ENCODE assay signal across 1 cellular context in the genomic region with DNA sequence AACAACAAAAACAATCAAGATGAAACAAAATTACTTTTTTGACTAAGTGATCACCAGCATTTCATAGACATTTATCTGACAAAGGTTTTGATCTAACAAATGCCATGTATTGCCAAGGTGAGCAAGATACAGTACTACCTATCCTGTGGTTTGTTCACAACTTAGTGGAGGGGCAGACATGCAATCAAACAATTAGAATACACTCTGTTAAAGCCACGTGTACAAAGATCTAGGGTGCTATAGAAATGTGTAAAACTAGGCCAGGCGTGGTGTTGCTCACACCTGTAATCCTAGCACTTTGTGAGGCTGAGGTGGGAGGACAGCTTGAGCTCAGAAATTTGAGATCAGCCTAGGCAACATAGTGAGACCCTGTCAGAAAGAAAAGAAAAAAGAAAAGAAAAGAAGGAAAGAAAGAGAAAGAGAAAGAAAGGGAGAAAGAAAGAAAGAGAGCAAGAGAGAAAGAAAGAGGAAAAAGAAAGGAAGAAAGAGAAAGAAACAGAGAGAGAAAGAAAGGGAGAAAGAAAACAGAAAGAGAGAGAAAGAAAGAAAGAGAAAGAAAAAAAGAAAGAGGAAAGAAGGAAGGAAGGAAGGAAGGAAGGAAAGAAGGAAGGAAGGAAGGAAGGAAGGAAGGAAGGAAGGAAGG.
A peak's percentile ranks its signal among the peaks of the same experiment; 100 is the strongest.
TF ChIP-seq lines count a peak whose summit lies in the region.

No MANE protein-coding gene starts in this region.

TF ChIP-seq in K562, 482 proteins besides CTCF, POLR2A, EP300 and RAD21 (continued from another document):
- TF ChIP-seq, protein P1, sequence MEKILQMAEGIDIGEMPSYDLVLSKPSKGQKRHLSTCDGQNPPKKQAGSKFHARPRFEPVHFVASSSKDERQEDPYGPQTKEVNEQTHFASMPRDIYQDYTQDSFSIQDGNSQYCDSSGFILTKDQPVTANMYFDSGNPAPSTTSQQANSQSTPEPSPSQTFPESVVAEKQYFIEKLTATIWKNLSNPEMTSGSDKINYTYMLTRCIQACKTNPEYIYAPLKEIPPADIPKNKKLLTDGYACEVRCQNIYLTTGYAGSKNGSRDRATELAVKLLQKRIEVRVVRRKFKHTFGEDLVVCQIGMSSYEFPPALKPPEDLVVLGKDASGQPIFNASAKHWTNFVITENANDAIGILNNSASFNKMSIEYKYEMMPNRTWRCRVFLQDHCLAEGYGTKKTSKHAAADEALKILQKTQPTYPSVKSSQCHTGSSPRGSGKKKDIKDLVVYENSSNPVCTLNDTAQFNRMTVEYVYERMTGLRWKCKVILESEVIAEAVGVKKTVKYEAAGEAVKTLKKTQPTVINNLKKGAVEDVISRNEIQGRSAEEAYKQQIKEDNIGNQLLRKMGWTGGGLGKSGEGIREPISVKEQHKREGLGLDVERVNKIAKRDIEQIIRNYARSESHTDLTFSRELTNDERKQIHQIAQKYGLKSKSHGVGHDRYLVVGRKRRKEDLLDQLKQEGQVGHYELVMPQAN (IDR thresholded peaks at IDR 0.05; ENCODE audit: borderline replicate concordance): peak; percentile 47
- TF ChIP-seq, protein P2, sequence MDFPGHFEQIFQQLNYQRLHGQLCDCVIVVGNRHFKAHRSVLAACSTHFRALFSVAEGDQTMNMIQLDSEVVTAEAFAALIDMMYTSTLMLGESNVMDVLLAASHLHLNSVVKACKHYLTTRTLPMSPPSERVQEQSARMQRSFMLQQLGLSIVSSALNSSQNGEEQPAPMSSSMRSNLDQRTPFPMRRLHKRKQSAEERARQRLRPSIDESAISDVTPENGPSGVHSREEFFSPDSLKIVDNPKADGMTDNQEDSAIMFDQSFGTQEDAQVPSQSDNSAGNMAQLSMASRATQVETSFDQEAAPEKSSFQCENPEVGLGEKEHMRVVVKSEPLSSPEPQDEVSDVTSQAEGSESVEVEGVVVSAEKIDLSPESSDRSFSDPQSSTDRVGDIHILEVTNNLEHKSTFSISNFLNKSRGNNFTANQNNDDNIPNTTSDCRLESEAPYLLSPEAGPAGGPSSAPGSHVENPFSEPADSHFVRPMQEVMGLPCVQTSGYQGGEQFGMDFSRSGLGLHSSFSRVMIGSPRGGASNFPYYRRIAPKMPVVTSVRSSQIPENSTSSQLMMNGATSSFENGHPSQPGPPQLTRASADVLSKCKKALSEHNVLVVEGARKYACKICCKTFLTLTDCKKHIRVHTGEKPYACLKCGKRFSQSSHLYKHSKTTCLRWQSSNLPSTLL (IDR thresholded peaks at IDR 0.05): peak; percentile 64; the same call in 1 of the 2 replicates
- TF ChIP-seq, protein P3, sequence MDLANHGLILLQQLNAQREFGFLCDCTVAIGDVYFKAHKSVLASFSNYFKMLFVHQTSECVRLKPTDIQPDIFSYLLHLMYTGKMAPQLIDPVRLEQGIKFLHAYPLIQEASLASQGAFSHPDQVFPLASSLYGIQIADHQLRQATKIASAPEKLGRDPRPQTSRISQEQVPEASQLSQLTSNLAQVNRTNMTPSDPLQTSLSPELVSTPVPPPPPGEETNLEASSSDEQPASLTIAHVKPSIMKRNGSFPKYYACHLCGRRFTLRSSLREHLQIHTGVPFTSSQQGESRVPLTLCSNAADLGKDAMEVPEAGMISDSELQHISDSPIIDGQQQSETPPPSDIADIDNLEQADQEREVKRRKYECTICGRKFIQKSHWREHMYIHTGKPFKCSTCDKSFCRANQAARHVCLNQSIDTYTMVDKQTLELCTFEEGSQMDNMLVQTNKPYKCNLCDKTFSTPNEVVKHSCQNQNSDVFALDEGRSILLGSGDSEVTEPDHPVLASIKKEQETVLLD (IDR thresholded peaks at IDR 0.05): peak; percentile 65
- peak; percentile 44; the same call in 1 of the 2 replicates for TF ChIP-seq PHB2 (IDR thresholded peaks at IDR 0.05; ENCODE audit: low read depth)
- TF ChIP-seq NCOA4 (IDR thresholded peaks at IDR 0.05; ENCODE audit: partially characterized antibody): peak; percentile 22
- 0 out of 2 replicates have a peak, but pooled peaks have one; percentile 30 for TF ChIP-seq ZNF589 (CRISPR knock-in tag; IDR thresholded peaks at IDR 0.05; ENCODE audit: low read depth)
- TF ChIP-seq, protein P4, sequence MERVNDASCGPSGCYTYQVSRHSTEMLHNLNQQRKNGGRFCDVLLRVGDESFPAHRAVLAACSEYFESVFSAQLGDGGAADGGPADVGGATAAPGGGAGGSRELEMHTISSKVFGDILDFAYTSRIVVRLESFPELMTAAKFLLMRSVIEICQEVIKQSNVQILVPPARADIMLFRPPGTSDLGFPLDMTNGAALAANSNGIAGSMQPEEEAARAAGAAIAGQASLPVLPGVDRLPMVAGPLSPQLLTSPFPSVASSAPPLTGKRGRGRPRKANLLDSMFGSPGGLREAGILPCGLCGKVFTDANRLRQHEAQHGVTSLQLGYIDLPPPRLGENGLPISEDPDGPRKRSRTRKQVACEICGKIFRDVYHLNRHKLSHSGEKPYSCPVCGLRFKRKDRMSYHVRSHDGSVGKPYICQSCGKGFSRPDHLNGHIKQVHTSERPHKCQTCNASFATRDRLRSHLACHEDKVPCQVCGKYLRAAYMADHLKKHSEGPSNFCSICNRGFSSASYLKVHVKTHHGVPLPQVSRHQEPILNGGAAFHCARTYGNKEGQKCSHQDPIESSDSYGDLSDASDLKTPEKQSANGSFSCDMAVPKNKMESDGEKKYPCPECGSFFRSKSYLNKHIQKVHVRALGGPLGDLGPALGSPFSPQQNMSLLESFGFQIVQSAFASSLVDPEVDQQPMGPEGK (CRISPR knock-in tag; IDR thresholded peaks at IDR 0.05; ENCODE audit: borderline replicate concordance): no peak
- TF ChIP-seq, protein P5, sequence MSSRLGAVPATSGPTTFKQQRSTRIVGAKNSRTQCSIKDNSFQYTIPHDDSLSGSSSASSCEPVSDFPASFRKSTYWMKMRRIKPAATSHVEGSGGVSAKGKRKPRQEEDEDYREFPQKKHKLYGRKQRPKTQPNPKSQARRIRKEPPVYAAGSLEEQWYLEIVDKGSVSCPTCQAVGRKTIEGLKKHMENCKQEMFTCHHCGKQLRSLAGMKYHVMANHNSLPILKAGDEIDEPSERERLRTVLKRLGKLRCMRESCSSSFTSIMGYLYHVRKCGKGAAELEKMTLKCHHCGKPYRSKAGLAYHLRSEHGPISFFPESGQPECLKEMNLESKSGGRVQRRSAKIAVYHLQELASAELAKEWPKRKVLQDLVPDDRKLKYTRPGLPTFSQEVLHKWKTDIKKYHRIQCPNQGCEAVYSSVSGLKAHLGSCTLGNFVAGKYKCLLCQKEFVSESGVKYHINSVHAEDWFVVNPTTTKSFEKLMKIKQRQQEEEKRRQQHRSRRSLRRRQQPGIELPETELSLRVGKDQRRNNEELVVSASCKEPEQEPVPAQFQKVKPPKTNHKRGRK (tag; IDR thresholded peaks at IDR 0.05): peak; percentile 99
- TF ChIP-seq EHMT2 (IDR thresholded peaks at IDR 0.05): 0 out of 2 replicates have a peak, but pooled peaks have one; percentile 33
- TF ChIP-seq, protein P6, sequence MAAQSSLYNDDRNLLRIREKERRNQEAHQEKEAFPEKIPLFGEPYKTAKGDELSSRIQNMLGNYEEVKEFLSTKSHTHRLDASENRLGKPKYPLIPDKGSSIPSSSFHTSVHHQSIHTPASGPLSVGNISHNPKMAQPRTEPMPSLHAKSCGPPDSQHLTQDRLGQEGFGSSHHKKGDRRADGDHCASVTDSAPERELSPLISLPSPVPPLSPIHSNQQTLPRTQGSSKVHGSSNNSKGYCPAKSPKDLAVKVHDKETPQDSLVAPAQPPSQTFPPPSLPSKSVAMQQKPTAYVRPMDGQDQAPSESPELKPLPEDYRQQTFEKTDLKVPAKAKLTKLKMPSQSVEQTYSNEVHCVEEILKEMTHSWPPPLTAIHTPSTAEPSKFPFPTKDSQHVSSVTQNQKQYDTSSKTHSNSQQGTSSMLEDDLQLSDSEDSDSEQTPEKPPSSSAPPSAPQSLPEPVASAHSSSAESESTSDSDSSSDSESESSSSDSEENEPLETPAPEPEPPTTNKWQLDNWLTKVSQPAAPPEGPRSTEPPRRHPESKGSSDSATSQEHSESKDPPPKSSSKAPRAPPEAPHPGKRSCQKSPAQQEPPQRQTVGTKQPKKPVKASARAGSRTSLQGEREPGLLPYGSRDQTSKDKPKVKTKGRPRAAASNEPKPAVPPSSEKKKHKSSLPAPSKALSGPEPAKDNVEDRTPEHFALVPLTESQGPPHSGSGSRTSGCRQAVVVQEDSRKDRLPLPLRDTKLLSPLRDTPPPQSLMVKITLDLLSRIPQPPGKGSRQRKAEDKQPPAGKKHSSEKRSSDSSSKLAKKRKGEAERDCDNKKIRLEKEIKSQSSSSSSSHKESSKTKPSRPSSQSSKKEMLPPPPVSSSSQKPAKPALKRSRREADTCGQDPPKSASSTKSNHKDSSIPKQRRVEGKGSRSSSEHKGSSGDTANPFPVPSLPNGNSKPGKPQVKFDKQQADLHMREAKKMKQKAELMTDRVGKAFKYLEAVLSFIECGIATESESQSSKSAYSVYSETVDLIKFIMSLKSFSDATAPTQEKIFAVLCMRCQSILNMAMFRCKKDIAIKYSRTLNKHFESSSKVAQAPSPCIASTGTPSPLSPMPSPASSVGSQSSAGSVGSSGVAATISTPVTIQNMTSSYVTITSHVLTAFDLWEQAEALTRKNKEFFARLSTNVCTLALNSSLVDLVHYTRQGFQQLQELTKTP (IDR thresholded peaks at IDR 0.05; ENCODE audit: low read depth in 1 of 2, partially characterized antibody in 2 of 2): peak in 1 of 2 experiments; percentile 25
- peak; percentile 75 for TF ChIP-seq SMARCA5 (IDR thresholded peaks at IDR 0.05)
- no peak for TF ChIP-seq COPS2 (conservative IDR thresholded peaks at IDR 0.05)
- peak; percentile 81 for TF ChIP-seq MTA1 (IDR thresholded peaks at IDR 0.05; ENCODE audit: borderline replicate concordance)
- TF ChIP-seq MCM3 (IDR thresholded peaks at IDR 0.05): no peak
- TF ChIP-seq GATAD2A (IDR thresholded peaks at IDR 0.05): 0 out of 2 replicates have a peak, but pooled peaks have one; percentile 57
- TF ChIP-seq, protein P7, sequence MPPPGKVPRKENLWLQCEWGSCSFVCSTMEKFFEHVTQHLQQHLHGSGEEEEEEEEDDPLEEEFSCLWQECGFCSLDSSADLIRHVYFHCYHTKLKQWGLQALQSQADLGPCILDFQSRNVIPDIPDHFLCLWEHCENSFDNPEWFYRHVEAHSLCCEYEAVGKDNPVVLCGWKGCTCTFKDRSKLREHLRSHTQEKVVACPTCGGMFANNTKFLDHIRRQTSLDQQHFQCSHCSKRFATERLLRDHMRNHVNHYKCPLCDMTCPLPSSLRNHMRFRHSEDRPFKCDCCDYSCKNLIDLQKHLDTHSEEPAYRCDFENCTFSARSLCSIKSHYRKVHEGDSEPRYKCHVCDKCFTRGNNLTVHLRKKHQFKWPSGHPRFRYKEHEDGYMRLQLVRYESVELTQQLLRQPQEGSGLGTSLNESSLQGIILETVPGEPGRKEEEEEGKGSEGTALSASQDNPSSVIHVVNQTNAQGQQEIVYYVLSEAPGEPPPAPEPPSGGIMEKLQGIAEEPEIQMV (tag; conservative IDR thresholded peaks at IDR 0.05; ENCODE audit: low read depth): 0 out of 2 replicates have a peak, but pooled peaks have one; percentile 43
- TF ChIP-seq NFIC (IDR thresholded peaks at IDR 0.05): no peak
